In the genomic region with DNA sequence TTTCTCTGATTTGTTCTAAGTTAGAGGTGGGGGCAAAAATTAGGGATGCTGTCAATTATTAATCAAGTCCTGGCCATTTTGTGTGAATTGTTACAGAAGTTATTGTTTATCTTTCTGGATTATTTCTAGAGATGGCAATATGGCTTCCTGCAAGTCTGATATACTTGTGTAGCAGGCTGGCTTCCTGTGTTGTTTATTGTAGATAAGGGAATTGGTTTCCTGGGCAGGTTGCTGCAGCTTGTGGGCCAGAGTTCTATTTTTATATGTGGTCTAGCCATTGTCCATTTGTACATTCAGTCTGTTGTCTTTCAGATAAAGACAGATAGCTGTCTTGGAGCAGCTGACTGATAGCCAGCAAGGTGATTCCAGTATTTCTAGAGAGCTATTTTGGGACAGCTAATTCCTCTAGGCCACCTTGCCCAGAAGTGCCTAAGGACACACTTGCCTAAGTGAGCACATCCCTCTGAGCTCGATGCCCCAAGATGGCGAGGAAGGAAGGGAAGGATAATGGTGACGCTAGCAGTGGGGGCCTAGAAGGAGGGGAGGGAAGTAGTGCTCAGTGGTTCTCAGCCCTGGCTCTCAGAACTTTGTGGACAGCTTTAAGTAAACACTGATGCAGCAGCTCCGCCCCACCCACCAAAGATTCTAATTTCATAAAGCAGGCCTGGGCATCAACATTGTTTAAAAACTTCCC, we compare ENCODE assay signal across 13 cellular contexts. TPM values are rescaled to one million over a fixed set of nuclear protein-coding genes. Genes with fewer than 3 reads are reported as not detected.
DNase-seq lines count a peak whose midpoint lies in the region; ATAC-seq and TF ChIP-seq lines count a peak whose summit lies in the region.
"Had no signal": no experiment of that assay in that cellular context is flagged by ENCODE, and none has a peak within 500 bp of the region (broad histone marks: within the 10 kb centered on the region; RNA-seq: fewer than 3 reads in every experiment).

No MANE protein-coding gene starts in this region.

- TF ChIP-seq EP300 in esophagus muscularis mucosa (IDR thresholded peaks at IDR 0.05), result no peak
- TF ChIP-seq EP300 in sigmoid colon (IDR thresholded peaks at IDR 0.05), result no peak

- H3K36me3 ChIP-seq in esophagus muscularis mucosa (no peaks in the 10 kb centered on the region), sigmoid colon (no peaks in the 10 kb centered on the region)
- H3K36me3 ChIP-seq: esophagus squamous epithelium had no signal

- H3K27me3 Mint-ChIP-seq in T-helper 2 cell treated with Interferon-gamma antibody and Interleukin-4, amounts not matched to agents 5 μg/mL and 100 μg/mL, for 36 hours (ENCODE audit: low read depth), result peaks cover 4% of the 10 kb centered on the region

- H3K4me3 Mint-ChIP-seq in T-helper 2 cell treated with Interferon-gamma antibody and Interleukin-4, amounts not matched to agents 5 μg/mL and 100 μg/mL, for 36 hours, result peak overlapping the region; percentile 44
- H3K4me3 Mint-ChIP-seq: WTC11 had no signal

- no peak for ATAC-seq in HG02970 (IDR thresholded peaks at IDR 0.05; ENCODE audit: low FRiP score, unreplicated experiment)
- ATAC-seq: WTC11 had no signal

- no peak for TF ChIP-seq CTCF in LNCaP clone FGC (IDR thresholded peaks at IDR 0.05; ENCODE audit: control insufficient read depth, extremely low read depth, insufficient read depth)
- no peak for TF ChIP-seq CTCF in esophagus muscularis mucosa (IDR thresholded peaks at IDR 0.05)
- no peak for TF ChIP-seq CTCF in sigmoid colon (IDR thresholded peaks at IDR 0.05)

- intact Hi-C loops in esophagus muscularis mucosa (cut with DNase I), result loop anchor here (1.0 to 10.0 kb wide), 2 partner anchors 212 to 345 kb away; no protein-coding TSS in a partner anchor
- intact Hi-C loops in sigmoid colon (cut with DNase I), result loop anchor here (2.0 to 10.0 kb wide), 3 partner anchors 25 to 685 kb away; no protein-coding TSS in a partner anchor

- DNase-seq in LNCaP clone FGC (ENCODE audit: low read depth), result peak; percentile 69
- DNase-seq in T-helper 2 cell treated with Interferon-gamma antibody and Interleukin-4, amounts not matched to agents 5 μg/mL and 100 μg/mL, for 36 hours (ENCODE audit: low spot score), result no peak
- no peak for DNase-seq in esophagus muscularis mucosa (ENCODE audit: extremely low spot score)
- no peak for DNase-seq in sigmoid colon
- no peak for DNase-seq in HuH-7 (ENCODE audit: low spot score)
- no peak for DNase-seq in T1000 (lab: John Stamatoyannopoulos, UW)
- no peak for DNase-seq in glomerular visceral epithelial cell (ENCODE audit: extremely low spot score)
- DNase-seq: esophagus squamous epithelium, H7 had no signal

- no peaks in the 10 kb centered on the region for H3K9me3 Mint-ChIP-seq in T-helper 2 cell treated with Interferon-gamma antibody and Interleukin-4, amounts not matched to agents 5 μg/mL and 100 μg/mL, for 36 hours
- H3K9me3 Mint-ChIP-seq: WTC11 had no signal

- peak overlapping the region in 3 of 4 donors; percentile 5 to 27 (median 12) for H3K27ac ChIP-seq in esophagus muscularis mucosa (replicated peaks in 1 of 4)
- peak overlapping the region in 3 of 4 donors; percentile 17 to 42 (median 23) for H3K27ac ChIP-seq in sigmoid colon
- H3K27ac ChIP-seq: esophagus squamous epithelium had no signal

- TF ChIP-seq POLR2A in esophagus muscularis mucosa (IDR thresholded peaks at IDR 0.05; ENCODE audit: low read depth) (no peak), sigmoid colon (IDR thresholded peaks at IDR 0.05) (no peak)

- H3K4me1 ChIP-seq in esophagus muscularis mucosa (peaks cover 10 to 15% (median 12%) of the 10 kb centered on the region in 4 donors), sigmoid colon (peaks cover 0 to 13% (median 11%) of the 10 kb centered on the region in 4 donors)
- H3K4me1 ChIP-seq: esophagus squamous epithelium had no signal

- peak overlapping the region; percentile 42 for H3K27ac Mint-ChIP-seq in T-helper 2 cell treated with Interferon-gamma antibody and Interleukin-4, amounts not matched to agents 5 μg/mL and 100 μg/mL, for 36 hours
- H3K27ac Mint-ChIP-seq: WTC11 had no signal

- H3K27me3 ChIP-seq in esophagus muscularis mucosa (no peaks in the 10 kb centered on the region), sigmoid colon (no peaks in the 10 kb centered on the region)
- H3K27me3 ChIP-seq: esophagus squamous epithelium had no signal

- H3K4me1 Mint-ChIP-seq in T-helper 2 cell treated with Interferon-gamma antibody and Interleukin-4, amounts not matched to agents 5 μg/mL and 100 μg/mL, for 36 hours (ENCODE audit: low read depth), result peaks cover 17% of the 10 kb centered on the region

- WGBS in esophagus muscularis mucosa, result 74% methylated on average over 4 of the region's 4 CpGs
- 75 to 83% methylated on average over 4 of the region's 4 CpGs for WGBS in sigmoid colon, 2 donors

- no peaks in the 10 kb centered on the region for H3K36me3 Mint-ChIP-seq in T-helper 2 cell treated with Interferon-gamma antibody and Interleukin-4, amounts not matched to agents 5 μg/mL and 100 μg/mL, for 36 hours (ENCODE audit: low read depth)
- H3K36me3 Mint-ChIP-seq: WTC11 had no signal

- H3K4me3 ChIP-seq in LNCaP clone FGC (ENCODE audit: low read depth, low read length) (no peak overlapping the region), esophagus muscularis mucosa (no peak overlapping the region), sigmoid colon (no peak overlapping the region)
- H3K4me3 ChIP-seq: esophagus squamous epithelium had no signal

- no peaks in the 10 kb centered on the region for H3K9me3 ChIP-seq in esophagus muscularis mucosa
- no peaks in the 10 kb centered on the region for H3K9me3 ChIP-seq in sigmoid colon
- H3K9me3 ChIP-seq: esophagus squamous epithelium had no signal

RNA-seq across cellular contexts. Expression of a gene that starts 25.5 kb away (rescaled TPM):
- total RNA-seq in esophagus muscularis mucosa (1 to 10 TPM in 2 of 4 donors, under 1 TPM in 2; 0.29 to 2.1 (median 1.1) TPM), sigmoid colon (1 to 10 TPM; 2.0 to 3.6 (median 2.5) TPM)
- 1 to 10 TPM in 2 of 3 donors, under 1 TPM in 1; 0.96 to 2.4 (median 1.2) TPM for polyA plus RNA-seq in sigmoid colon
- total RNA-seq: H7, WTC11 had no signal

RNA-seq across cellular contexts. Expression of a gene that starts 31.7 kb away (rescaled TPM):
- total RNA-seq in esophagus muscularis mucosa (10 to 100 TPM; 16.9 to 32.8 (median 23.5) TPM), sigmoid colon (10 to 100 TPM; 24.4 to 41.3 (median 39.9) TPM)
- under 1 TPM in 1 of 3 donors, not detected in 2; 0.76 TPM for polyA plus RNA-seq in sigmoid colon
- total RNA-seq: M059J, SK-MEL-5 had no signal
